In genomic region chr4:155615054-155615887, GRCh38 we compare ENCODE assay signal across 1 cellular context.
A peak's percentile ranks its signal among the peaks of the same experiment; 100 is the strongest.
TF ChIP-seq lines count a peak whose summit lies in the region.

No MANE protein-coding gene starts in this region.

TF ChIP-seq in GM12878, 131 proteins besides CTCF, POLR2A, EP300 and RAD21 (continued from another document):
- TF ChIP-seq RELB (IDR thresholded peaks at IDR 0.05; ENCODE audit: low read depth) (peak; percentile 53; the same call in 1 of the 2 replicates), IKZF2 (IDR thresholded peaks at IDR 0.05) (peak in 1 of 2 experiments; percentile 43; a peak in 2 of 4 replicates), EGR1 (IDR thresholded peaks at IDR 0.05; ENCODE audit: borderline replicate concordance in 1 of 2, low read depth in 2 of 2, low read length in 2 of 2) (no peak), SMAD1 (IDR thresholded peaks at IDR 0.05; ENCODE audit: low read depth, partially characterized antibody) (peak; percentile 95), ATF7 (IDR thresholded peaks at IDR 0.05; ENCODE audit: low read depth) (no peak), GATAD2B (conservative IDR thresholded peaks at IDR 0.05; ENCODE audit: low read depth) (0 out of 2 replicates have a peak, but pooled peaks have one; percentile 25), SREBF1 (IDR thresholded peaks at IDR 0.05; ENCODE audit: low read length) (no peak), RBBP5 (conservative IDR thresholded peaks at IDR 0.05) (no peak), YBX1 (IDR thresholded peaks at IDR 0.05) (no peak), MEF2B (IDR thresholded peaks at IDR 0.05; ENCODE audit: partially characterized antibody, poor library complexity, severe bottlenecking) (peak; percentile 10), IRF4 (IDR thresholded peaks at IDR 0.05; ENCODE audit: low read depth, low read length) (no peak), NBN (IDR thresholded peaks at IDR 0.05) (peak; percentile 92), ZNF384 (IDR thresholded peaks at IDR 0.05; ENCODE audit: borderline replicate concordance, low read depth, low read length) (peak; percentile 54; the same call in 1 of the 2 replicates), BMI1 (IDR thresholded peaks at IDR 0.05; ENCODE audit: borderline replicate concordance) (0 out of 2 replicates have a peak, but pooled peaks have one; percentile 35)
- TF ChIP-seq, protein P1, sequence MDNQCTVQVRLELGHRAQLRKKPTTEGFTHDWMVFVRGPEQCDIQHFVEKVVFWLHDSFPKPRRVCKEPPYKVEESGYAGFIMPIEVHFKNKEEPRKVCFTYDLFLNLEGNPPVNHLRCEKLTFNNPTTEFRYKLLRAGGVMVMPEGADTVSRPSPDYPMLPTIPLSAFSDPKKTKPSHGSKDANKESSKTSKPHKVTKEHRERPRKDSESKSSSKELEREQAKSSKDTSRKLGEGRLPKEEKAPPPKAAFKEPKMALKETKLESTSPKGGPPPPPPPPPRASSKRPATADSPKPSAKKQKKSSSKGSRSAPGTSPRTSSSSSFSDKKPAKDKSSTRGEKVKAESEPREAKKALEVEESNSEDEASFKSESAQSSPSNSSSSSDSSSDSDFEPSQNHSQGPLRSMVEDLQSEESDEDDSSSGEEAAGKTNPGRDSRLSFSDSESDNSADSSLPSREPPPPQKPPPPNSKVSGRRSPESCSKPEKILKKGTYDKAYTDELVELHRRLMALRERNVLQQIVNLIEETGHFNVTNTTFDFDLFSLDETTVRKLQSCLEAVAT (IDR thresholded peaks at IDR 0.05): peak; percentile 75
